In the genomic region with DNA sequence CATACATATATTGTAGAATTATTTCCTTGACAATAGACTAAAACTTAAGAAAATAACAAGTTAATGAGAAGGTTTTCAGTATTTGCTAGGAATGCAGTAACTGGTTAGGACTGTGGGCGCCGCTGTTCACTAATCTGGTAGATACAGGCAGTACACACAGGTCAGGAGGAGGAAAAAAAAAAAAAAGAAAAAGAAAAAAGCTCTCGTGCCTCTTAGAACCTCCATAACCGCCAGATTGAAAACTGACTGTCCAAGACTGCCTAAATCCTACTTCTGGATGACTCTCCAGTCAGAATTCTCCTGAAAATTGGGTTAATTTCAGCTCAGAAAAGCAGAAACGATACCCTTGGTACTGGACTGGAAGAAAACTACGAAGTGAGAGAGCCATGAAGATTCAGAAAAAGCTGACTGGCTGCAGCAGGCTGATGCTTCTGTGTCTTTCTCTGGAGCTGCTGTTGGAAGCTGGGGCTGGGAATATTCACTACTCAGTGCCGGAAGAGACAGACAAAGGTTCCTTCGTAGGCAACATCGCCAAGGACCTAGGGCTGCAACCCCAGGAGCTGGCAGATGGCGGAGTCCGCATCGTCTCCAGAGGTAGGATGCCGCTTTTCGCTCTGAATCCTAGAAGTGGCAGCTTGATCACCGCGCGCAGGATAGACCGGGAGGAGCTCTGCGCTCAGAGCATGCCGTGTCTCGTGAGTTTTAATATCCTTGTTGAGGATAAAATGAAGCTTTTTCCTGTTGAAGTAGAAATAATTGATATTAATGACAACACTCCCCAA, we compare ENCODE assay signal across 8 cellular contexts. TPM values are rescaled to one million over a fixed set of nuclear protein-coding genes. Genes with fewer than 3 reads are reported as not detected.
DNase-seq lines count a peak whose midpoint lies in the region; ATAC-seq lines count a peak whose summit lies in the region.

Gene PCDHGA1 (plus strand): TSS at position 216 of the 782 bp plus-strand sequence.

- H3K27me3 Mint-ChIP-seq in activated CD4-positive, alpha-beta memory T cell treated with anti-CD3 and anti-CD28 coated beads for 36 hours = peaks cover 46% of the 10 kb centered on the region

- no peak for ATAC-seq in GM21737 (IDR thresholded peaks at IDR 0.05; ENCODE audit: unreplicated experiment)

- intact Hi-C loops in activated CD4-positive, alpha-beta memory T cell treated with anti-CD3 and anti-CD28 coated beads for 36 hours (cut with micrococcal nuclease) = no loop called here

- no peak within 1 kb of the TSS for H3K27ac Mint-ChIP-seq in activated CD4-positive, alpha-beta memory T cell treated with anti-CD3 and anti-CD28 coated beads for 36 hours

- POLR2A ChIA-PET in activated CD4-positive, alpha-beta memory T cell treated with anti-CD3 and anti-CD28 coated beads for 36 hours (lab: Charles Lee) = interaction anchor here (0.7 kb wide), 1 partner anchor 929 kb away, joined by 5 read pairs; the partner anchor contains the start of gene ANKHD1

- no peak within 1 kb of the TSS for H3K4me3 Mint-ChIP-seq in activated CD4-positive, alpha-beta memory T cell treated with anti-CD3 and anti-CD28 coated beads for 36 hours

- CTCF ChIA-PET in activated CD4-positive, alpha-beta memory T cell treated with anti-CD3 and anti-CD28 coated beads for 36 hours (lab: Charles Lee) = interaction anchor here (0.7 to 4.2 kb wide), 9 partner anchors 9 to 492 kb away, joined by 3 to 27 read pairs (median 5); partner anchors contain the start of genes PCDHB14, PCDHGA2, PCDHGB1 and TAF7

- peaks cover 9% of the 10 kb centered on the region for H3K4me1 Mint-ChIP-seq in activated CD4-positive, alpha-beta memory T cell treated with anti-CD3 and anti-CD28 coated beads for 36 hours (ENCODE audit: low read depth)

- DNase-seq in activated effector memory CD4-positive, alpha-beta T cell treated with anti-CD3 and anti-CD28 coated beads, Interleukin-2, amount 50 U/mL, for 16 hours = peak; percentile 70
- no peak for DNase-seq in activated effector memory CD4-positive, alpha-beta T cell treated with Interleukin-2 at 50 U/mL for 16 hours
- DNase-seq in KBM-7 = peak; percentile 50
- peak; percentile 24 for DNase-seq in activated CD4-positive, alpha-beta memory T cell treated with anti-CD3 and anti-CD28 coated beads for 36 hours
- peak; percentile 59 for DNase-seq in kidney tubule cell (ENCODE audit: low spot score)
- no peak for DNase-seq in mucosa of gallbladder (ENCODE audit: low spot score)
- DNase-seq in stimulated activated CD4-positive, alpha-beta T cell treated with anti-CD3 and anti-CD28 coated beads, Interleukin-1b, Interleukin-23, amount 100 ng/mL, for 48 hours = no peak

- in situ Hi-C loops in KBM-7 (cut with MboI; ENCODE audit: low pct_unique_long_range_greater_than_20kb, low sequenced_read_pairs) = no loop called here

- H3K36me3 Mint-ChIP-seq in activated CD4-positive, alpha-beta memory T cell treated with anti-CD3 and anti-CD28 coated beads for 36 hours = peaks cover 29% of the 10 kb centered on the region

- peaks cover 37% of the 10 kb centered on the region for H3K9me3 Mint-ChIP-seq in activated CD4-positive, alpha-beta memory T cell treated with anti-CD3 and anti-CD28 coated beads for 36 hours

RNA-seq across cellular contexts. Expression of gene PCDHGA1, which starts in this region (rescaled TPM):
- not detected for total RNA-seq in activated CD4-positive, alpha-beta memory T cell treated with anti-CD3 and anti-CD28 coated beads for 36 hours
- 0.72 TPM for total RNA-seq in mucosa of gallbladder

Comparison
In these comparisons a context has a peak if more than half of its experiments do, and no peak if none do; other contexts are left out.
1. DNase-seq: peak in activated effector memory CD4-positive, alpha-beta T cell treated with anti-CD3 and anti-CD28 coated beads, Interleukin-2, amount 50 U/mL, for 16 hours (single experiment), KBM-7 (single experiment) and kidney tubule cell (single experiment); none in activated effector memory CD4-positive, alpha-beta T cell treated with Interleukin-2 at 50 U/mL for 16 hours (single experiment), mucosa of gallbladder (single experiment) and stimulated activated CD4-positive, alpha-beta T cell treated with anti-CD3 and anti-CD28 coated beads, Interleukin-1b, Interleukin-23, amount 100 ng/mL, for 48 hours (single experiment).
2. Peak in DNase-seq in activated CD4-positive, alpha-beta memory T cell treated with anti-CD3 and anti-CD28 coated beads for 36 hours; RNA of the gene not detected or under 1 TPM.